1 cellular context compared by ENCODE assay signal in the genomic region with DNA sequence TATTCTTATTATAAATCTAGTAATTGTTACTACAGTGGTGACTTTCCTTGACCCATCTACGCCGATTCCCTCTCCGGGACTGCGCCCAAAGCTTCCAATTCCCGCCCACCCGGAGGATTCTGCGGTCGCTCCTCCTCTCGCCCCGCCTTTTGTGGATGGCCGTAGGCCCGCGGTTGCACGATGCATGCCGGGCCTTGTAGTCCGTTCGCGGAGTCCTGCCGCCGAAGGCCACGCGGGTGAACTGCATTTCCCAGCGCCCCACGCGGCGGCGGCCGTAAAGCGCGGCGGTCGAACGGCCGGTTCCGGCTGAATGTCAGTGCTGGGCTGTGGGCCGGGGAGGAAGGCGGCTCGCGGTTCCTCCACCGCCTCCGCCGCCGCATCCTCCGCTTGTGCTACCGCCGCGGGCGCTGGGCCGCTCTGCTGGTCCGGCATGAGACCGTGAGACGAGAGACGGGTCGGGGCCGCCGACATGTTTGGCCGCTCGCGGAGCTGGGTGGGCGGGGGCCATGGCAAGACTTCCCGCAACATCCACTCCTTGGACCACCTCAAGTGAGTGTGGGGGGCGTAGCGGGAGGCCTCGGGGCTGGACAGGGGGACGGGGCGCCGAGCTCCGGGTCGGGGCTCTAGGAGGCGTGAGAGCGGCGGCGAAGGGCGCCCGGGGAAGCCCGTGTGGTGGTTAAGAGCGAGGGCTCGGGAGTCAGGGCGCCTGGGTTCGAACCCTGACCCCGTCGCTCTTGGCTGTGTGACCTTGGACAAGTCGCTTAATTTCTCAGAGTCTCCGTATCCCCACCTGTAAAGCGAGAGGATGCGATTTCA.
TF ChIP-seq lines count a peak whose summit lies in the region.

CLEC16A (plus strand) TSS at position 316 of the 816 bp plus-strand sequence; CDS start at position 470, 154 bp downstream.

TF ChIP-seq in HepG2, 621 proteins besides CTCF, POLR2A, EP300 and RAD21 (continued from another document and continues in another):
- TF ChIP-seq, protein P1, sequence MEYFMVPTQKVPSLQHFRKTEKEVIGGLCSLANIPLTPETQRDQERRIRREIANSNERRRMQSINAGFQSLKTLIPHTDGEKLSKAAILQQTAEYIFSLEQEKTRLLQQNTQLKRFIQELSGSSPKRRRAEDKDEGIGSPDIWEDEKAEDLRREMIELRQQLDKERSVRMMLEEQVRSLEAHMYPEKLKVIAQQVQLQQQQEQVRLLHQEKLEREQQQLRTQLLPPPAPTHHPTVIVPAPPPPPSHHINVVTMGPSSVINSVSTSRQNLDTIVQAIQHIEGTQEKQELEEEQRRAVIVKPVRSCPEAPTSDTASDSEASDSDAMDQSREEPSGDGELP (IDR thresholded peaks at IDR 0.05; ENCODE audit: borderline replicate concordance, low read depth) = peak; percentile 97; the same call in 1 of the 2 replicates
- TF ChIP-seq, protein P2, sequence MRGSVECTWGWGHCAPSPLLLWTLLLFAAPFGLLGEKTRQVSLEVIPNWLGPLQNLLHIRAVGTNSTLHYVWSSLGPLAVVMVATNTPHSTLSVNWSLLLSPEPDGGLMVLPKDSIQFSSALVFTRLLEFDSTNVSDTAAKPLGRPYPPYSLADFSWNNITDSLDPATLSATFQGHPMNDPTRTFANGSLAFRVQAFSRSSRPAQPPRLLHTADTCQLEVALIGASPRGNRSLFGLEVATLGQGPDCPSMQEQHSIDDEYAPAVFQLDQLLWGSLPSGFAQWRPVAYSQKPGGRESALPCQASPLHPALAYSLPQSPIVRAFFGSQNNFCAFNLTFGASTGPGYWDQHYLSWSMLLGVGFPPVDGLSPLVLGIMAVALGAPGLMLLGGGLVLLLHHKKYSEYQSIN (CRISPR knock-in tag; IDR thresholded peaks at IDR 0.05; ENCODE audit: borderline replicate concordance) = no peak
- TF ChIP-seq RXRA (CRISPR knock-in tag; IDR thresholded peaks at IDR 0.05) (peak; percentile 94), DMAP1 (CRISPR knock-in tag; IDR thresholded peaks at IDR 0.05) (peak; percentile 84; the same call in 1 of the 2 replicates), NFYC (CRISPR knock-in tag; IDR thresholded peaks at IDR 0.05) (peak; percentile 78), PITX1 (CRISPR knock-in tag; IDR thresholded peaks at IDR 0.05) (peak; percentile 91), ZFP82 (CRISPR knock-in tag; IDR thresholded peaks at IDR 0.05; ENCODE audit: borderline replicate concordance) (no peak), ARNT2 (CRISPR knock-in tag; IDR thresholded peaks at IDR 0.05; ENCODE audit: low read depth) (peak; percentile 81; the same call in 1 of the 2 replicates), NR3C1 (CRISPR knock-in tag; IDR thresholded peaks at IDR 0.05) (peak; percentile 30; the same call in 1 of the 2 replicates), ZNF556 (CRISPR knock-in tag; IDR thresholded peaks at IDR 0.05; ENCODE audit: borderline replicate concordance) (peak; percentile 99), ZNF724P (CRISPR knock-in tag; IDR thresholded peaks at IDR 0.05; ENCODE audit: borderline replicate concordance) (0 out of 2 replicates have a peak, but pooled peaks have one; percentile 59), FOXO4 (CRISPR knock-in tag; conservative IDR thresholded peaks at IDR 0.05) (no peak), ATF2 (CRISPR knock-in tag; IDR thresholded peaks at IDR 0.05) (peak; percentile 94), KAT8 (CRISPR knock-in tag; IDR thresholded peaks at IDR 0.05) (peak; percentile 99), NFE2 (CRISPR knock-in tag; IDR thresholded peaks at IDR 0.05) (peak; percentile 43; the same call in 1 of the 2 replicates), MXD3 (CRISPR knock-in tag; IDR thresholded peaks at IDR 0.05) (peak; percentile 97), ZNF800 (CRISPR knock-in tag; IDR thresholded peaks at IDR 0.05) (peak; percentile 75; the same call in 1 of the 2 replicates), HOXA9 (CRISPR knock-in tag; IDR thresholded peaks at IDR 0.05; ENCODE audit: borderline replicate concordance) (no peak), KLF13 (CRISPR knock-in tag; IDR thresholded peaks at IDR 0.05) (no peak), ZKSCAN5 (CRISPR knock-in tag; IDR thresholded peaks at IDR 0.05) (no peak), ZNF317 (CRISPR knock-in tag; IDR thresholded peaks at IDR 0.05) (0 out of 2 replicates have a peak, but pooled peaks have one; percentile 34), ARNT (IDR thresholded peaks at IDR 0.05) (no peak), ZNF672 (CRISPR knock-in tag; IDR thresholded peaks at IDR 0.05) (no peak), ZSCAN25 (CRISPR knock-in tag; IDR thresholded peaks at IDR 0.05) (peak; percentile 84), ZNF510 (CRISPR knock-in tag; IDR thresholded peaks at IDR 0.05; ENCODE audit: low read depth) (no peak; the same call in 1 of the 2 replicates), PHF8 (CRISPR knock-in tag; IDR thresholded peaks at IDR 0.05) (peak; percentile 96), THYN1 (CRISPR knock-in tag; IDR thresholded peaks at IDR 0.05; ENCODE audit: borderline replicate concordance, low read depth) (no peak), SMAD3 (CRISPR knock-in tag; IDR thresholded peaks at IDR 0.05) (peak; percentile 95)
- TF ChIP-seq, protein P3, sequence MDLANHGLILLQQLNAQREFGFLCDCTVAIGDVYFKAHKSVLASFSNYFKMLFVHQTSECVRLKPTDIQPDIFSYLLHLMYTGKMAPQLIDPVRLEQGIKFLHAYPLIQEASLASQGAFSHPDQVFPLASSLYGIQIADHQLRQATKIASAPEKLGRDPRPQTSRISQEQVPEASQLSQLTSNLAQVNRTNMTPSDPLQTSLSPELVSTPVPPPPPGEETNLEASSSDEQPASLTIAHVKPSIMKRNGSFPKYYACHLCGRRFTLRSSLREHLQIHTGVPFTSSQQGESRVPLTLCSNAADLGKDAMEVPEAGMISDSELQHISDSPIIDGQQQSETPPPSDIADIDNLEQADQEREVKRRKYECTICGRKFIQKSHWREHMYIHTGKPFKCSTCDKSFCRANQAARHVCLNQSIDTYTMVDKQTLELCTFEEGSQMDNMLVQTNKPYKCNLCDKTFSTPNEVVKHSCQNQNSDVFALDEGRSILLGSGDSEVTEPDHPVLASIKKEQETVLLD (CRISPR knock-in tag; IDR thresholded peaks at IDR 0.05; ENCODE audit: low read depth) = peak; percentile 80
- TF ChIP-seq, protein P4, sequence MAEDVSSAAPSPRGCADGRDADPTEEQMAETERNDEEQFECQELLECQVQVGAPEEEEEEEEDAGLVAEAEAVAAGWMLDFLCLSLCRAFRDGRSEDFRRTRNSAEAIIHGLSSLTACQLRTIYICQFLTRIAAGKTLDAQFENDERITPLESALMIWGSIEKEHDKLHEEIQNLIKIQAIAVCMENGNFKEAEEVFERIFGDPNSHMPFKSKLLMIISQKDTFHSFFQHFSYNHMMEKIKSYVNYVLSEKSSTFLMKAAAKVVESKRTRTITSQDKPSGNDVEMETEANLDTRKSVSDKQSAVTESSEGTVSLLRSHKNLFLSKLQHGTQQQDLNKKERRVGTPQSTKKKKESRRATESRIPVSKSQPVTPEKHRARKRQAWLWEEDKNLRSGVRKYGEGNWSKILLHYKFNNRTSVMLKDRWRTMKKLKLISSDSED (CRISPR knock-in tag; IDR thresholded peaks at IDR 0.05) = no peak
- TF ChIP-seq, protein P5, sequence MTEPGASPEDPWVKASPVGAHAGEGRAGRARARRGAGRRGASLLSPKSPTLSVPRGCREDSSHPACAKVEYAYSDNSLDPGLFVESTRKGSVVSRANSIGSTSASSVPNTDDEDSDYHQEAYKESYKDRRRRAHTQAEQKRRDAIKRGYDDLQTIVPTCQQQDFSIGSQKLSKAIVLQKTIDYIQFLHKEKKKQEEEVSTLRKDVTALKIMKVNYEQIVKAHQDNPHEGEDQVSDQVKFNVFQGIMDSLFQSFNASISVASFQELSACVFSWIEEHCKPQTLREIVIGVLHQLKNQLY (CRISPR knock-in tag; IDR thresholded peaks at IDR 0.05) = peak; percentile 82; the same call in 1 of the 2 replicates
- TF ChIP-seq, protein P6, sequence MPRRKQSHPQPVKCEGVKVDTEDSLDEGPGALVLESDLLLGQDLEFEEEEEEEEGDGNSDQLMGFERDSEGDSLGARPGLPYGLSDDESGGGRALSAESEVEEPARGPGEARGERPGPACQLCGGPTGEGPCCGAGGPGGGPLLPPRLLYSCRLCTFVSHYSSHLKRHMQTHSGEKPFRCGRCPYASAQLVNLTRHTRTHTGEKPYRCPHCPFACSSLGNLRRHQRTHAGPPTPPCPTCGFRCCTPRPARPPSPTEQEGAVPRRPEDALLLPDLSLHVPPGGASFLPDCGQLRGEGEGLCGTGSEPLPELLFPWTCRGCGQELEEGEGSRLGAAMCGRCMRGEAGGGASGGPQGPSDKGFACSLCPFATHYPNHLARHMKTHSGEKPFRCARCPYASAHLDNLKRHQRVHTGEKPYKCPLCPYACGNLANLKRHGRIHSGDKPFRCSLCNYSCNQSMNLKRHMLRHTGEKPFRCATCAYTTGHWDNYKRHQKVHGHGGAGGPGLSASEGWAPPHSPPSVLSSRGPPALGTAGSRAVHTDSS (CRISPR knock-in tag; conservative IDR thresholded peaks at IDR 0.05) = peak; percentile 99
- TF ChIP-seq, protein P7, sequence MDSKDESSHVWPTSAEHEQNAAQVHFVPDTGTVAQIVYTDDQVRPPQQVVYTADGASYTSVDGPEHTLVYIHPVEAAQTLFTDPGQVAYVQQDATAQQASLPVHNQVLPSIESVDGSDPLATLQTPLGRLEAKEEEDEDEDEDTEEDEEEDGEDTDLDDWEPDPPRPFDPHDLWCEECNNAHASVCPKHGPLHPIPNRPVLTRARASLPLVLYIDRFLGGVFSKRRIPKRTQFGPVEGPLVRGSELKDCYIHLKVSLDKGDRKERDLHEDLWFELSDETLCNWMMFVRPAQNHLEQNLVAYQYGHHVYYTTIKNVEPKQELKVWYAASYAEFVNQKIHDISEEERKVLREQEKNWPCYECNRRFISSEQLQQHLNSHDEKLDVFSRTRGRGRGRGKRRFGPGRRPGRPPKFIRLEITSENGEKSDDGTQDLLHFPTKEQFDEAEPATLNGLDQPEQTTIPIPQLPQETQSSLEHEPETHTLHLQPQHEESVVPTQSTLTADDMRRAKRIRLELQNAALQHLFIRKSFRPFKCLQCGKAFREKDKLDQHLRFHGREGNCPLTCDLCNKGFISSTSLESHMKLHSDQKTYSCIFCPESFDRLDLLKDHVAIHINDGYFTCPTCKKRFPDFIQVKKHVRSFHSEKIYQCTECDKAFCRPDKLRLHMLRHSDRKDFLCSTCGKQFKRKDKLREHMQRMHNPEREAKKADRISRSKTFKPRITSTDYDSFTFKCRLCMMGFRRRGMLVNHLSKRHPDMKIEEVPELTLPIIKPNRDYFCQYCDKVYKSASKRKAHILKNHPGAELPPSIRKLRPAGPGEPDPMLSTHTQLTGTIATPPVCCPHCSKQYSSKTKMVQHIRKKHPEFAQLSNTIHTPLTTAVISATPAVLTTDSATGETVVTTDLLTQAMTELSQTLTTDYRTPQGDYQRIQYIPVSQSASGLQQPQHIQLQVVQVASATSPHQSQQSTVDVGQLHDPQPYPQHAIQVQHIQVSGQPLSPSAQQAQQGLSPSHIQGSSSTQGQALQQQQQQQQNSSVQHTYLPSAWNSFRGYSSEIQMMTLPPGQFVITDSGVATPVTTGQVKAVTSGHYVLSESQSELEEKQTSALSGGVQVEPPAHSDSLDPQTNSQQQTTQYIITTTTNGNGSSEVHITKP (CRISPR knock-in tag; IDR thresholded peaks at IDR 0.05; ENCODE audit: low read depth) = peak; percentile 88
- TF ChIP-seq, protein P8, sequence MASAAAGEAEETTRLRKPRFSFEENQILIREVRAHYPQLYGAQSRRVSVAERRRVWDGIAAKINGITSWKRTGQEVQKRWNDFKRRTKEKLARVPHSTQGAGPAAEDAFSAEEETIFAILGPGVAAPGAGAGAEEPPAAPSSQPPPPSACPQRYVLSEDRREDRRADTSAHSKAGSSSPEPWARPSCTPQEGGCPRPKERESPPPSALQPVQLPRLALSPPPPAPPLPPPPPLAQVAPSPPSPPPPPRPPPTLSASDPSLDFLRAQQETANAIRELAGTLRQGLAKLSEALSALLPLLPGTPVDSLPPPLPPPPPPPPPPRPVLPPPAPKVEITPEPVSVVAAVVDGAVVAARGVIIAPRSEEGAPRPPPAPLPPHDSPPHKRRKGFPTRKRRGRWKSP (CRISPR knock-in tag; IDR thresholded peaks at IDR 0.05) = peak; percentile 87
- TF ChIP-seq, protein P9, sequence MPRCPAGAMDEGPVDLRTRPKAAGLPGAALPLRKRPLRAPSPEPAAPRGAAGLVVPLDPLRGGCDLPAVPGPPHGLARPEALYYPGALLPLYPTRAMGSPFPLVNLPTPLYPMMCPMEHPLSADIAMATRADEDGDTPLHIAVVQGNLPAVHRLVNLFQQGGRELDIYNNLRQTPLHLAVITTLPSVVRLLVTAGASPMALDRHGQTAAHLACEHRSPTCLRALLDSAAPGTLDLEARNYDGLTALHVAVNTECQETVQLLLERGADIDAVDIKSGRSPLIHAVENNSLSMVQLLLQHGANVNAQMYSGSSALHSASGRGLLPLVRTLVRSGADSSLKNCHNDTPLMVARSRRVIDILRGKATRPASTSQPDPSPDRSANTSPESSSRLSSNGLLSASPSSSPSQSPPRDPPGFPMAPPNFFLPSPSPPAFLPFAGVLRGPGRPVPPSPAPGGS (CRISPR knock-in tag; IDR thresholded peaks at IDR 0.05) = peak; percentile 98
